In the genomic region with DNA sequence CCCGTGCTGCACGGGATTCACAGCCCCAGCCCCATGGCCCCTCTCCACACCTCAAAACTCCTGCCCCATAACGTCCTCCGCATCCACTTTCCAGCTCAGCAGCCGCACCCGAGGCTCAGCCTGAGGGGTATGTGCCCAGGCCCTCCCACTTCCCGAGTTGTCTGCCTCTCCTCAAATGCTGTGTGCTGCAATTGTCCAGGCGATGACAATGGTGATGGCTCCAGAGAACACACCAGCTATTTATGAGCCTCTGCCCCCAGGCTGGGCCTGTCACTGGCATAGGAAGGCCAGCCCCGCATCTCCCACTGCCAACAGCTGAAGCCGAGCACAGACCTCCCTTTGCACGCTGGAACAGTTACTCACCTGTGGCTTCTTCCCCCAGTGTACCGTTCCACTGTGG, we compare ENCODE assay signal across 1 cellular context.
TF ChIP-seq lines count a peak whose summit lies in the region.

No MANE protein-coding gene starts in this region.

TF ChIP-seq in SK-N-SH treated with all-trans-retinoic acid at 6 μM for 48 hours, 23 proteins besides CTCF, POLR2A, EP300 and RAD21 (continued from another document):
- TF ChIP-seq, protein P1, sequence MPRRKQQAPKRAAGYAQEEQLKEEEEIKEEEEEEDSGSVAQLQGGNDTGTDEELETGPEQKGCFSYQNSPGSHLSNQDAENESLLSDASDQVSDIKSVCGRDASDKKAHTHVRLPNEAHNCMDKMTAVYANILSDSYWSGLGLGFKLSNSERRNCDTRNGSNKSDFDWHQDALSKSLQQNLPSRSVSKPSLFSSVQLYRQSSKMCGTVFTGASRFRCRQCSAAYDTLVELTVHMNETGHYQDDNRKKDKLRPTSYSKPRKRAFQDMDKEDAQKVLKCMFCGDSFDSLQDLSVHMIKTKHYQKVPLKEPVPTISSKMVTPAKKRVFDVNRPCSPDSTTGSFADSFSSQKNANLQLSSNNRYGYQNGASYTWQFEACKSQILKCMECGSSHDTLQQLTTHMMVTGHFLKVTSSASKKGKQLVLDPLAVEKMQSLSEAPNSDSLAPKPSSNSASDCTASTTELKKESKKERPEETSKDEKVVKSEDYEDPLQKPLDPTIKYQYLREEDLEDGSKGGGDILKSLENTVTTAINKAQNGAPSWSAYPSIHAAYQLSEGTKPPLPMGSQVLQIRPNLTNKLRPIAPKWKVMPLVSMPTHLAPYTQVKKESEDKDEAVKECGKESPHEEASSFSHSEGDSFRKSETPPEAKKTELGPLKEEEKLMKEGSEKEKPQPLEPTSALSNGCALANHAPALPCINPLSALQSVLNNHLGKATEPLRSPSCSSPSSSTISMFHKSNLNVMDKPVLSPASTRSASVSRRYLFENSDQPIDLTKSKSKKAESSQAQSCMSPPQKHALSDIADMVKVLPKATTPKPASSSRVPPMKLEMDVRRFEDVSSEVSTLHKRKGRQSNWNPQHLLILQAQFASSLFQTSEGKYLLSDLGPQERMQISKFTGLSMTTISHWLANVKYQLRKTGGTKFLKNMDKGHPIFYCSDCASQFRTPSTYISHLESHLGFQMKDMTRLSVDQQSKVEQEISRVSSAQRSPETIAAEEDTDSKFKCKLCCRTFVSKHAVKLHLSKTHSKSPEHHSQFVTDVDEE (CRISPR knock-in tag; IDR thresholded peaks at IDR 0.05): no peak
- TF ChIP-seq ZFP30 (CRISPR knock-in tag; IDR thresholded peaks at IDR 0.05) (no peak), ZC3H10 (CRISPR knock-in tag; IDR thresholded peaks at IDR 0.05) (no peak), PPARA (CRISPR knock-in tag; IDR thresholded peaks at IDR 0.05; ENCODE audit: borderline replicate concordance) (no peak), CSDC2 (CRISPR knock-in tag; IDR thresholded peaks at IDR 0.05) (no peak), RARB (CRISPR knock-in tag; IDR thresholded peaks at IDR 0.05) (no peak)
- TF ChIP-seq, protein P2, sequence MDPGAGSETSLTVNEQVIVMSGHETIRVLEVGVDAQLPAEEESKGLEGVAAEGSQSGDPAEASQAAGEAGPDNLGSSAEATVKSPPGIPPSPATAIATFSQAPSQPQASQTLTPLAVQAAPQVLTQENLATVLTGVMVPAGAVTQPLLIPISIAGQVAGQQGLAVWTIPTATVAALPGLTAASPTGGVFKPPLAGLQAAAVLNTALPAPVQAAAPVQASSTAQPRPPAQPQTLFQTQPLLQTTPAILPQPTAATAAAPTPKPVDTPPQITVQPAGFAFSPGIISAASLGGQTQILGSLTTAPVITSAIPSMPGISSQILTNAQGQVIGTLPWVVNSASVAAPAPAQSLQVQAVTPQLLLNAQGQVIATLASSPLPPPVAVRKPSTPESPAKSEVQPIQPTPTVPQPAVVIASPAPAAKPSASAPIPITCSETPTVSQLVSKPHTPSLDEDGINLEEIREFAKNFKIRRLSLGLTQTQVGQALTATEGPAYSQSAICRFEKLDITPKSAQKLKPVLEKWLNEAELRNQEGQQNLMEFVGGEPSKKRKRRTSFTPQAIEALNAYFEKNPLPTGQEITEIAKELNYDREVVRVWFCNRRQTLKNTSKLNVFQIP (CRISPR knock-in tag; IDR thresholded peaks at IDR 0.05; ENCODE audit: borderline replicate concordance, low read depth): no peak
